In the genomic region with DNA sequence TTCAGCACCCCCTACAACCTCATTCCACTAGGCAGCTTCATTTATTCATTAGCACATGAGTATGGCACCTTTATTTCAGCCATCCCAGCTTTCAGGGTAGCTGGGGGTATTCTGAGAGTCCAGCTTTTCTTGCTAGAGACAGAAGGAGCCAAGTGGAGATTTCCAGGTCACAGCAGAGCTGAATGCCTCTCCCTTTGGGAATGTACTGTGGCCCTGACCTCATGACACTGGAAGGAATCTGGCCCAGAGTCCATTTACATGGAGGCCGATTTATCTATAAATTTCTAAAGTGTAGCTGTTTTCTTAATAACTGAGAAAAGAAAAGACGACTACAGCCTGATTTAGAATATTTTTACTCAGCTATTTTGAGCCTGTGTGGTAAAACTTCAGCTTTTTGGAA, we compare ENCODE assay signal across 17 cellular contexts. TPM values are rescaled to one million over a fixed set of nuclear protein-coding genes. Genes with fewer than 3 reads are reported as not detected.
A peak's percentile ranks its signal among the peaks of the same experiment; 100 is the strongest.
DNase-seq lines count a peak whose midpoint lies in the region; FAIRE-seq and TF ChIP-seq lines count a peak whose summit lies in the region.
"Had no signal": no experiment of that assay in that cellular context is flagged by ENCODE, and none has a peak within 500 bp of the region (broad histone marks: within the 10 kb centered on the region; RNA-seq: fewer than 3 reads in every experiment).

No MANE protein-coding gene starts in this region.

- H3K4me3 ChIP-seq in Caco-2 (ENCODE audit: low read depth, low read length) (no peak overlapping the region), H1 (ENCODE audit: extremely low read depth in 1 of 4, insufficient read depth in 2 of 4, low read depth in 3 of 4, low read length in 4 of 4) (no peak overlapping the region), neuronal stem cell (ENCODE audit: low read length in 2 of 2) (no peak overlapping the region), testis (no peak overlapping the region)
- H3K4me3 ChIP-seq: PC-9, SJSA1 had no signal

- no peak overlapping the region for H3K27ac ChIP-seq in H1 (ENCODE audit: low read depth, low read length)
- no peak overlapping the region for H3K27ac ChIP-seq in neuronal stem cell (replicated peaks; ENCODE audit: low read length)
- peak overlapping the region; percentile 21 to 63 for H3K27ac ChIP-seq in testis
- H3K27ac ChIP-seq: C4-2B, PC-9, SJSA1 had no signal

- intact Hi-C loops in Caco-2 (cut with micrococcal nuclease; ENCODE audit: unreplicated experiment) (no loop called here), testis (cut with DNase I; ENCODE audit: low total_unique reads) (no loop called here)

- DNase-seq in Caco-2 (no peak), H1 (ENCODE audit: low read depth in 1 of 2, low spot score in 2 of 2) (no peak), neuronal stem cell (ENCODE audit: low spot score) (no peak), testis (peak; percentile 60), DMS53 treated with DMSO at 0.1 percent for 48 hours (lab: John Stamatoyannopoulos, UW; ENCODE audit: unreplicated experiment) (no peak), Ammon's horn (ENCODE audit: low spot score) (no peak), RCC 7860 (ENCODE audit: low spot score) (no peak)
- DNase-seq: DMS79 treated with DMSO at 0.1 percent for 48 hours, IMR-90, NCI-H1048, NCI-H1436, NCI-H2029, NCI-H2171, NCI-H526 had no signal

- no peak overlapping the region for H3K23ac ChIP-seq in H1 (ENCODE audit: insufficient read length)
- H3K23ac ChIP-seq in neuronal stem cell (ENCODE audit: low read depth, low read length, poor library complexity) = no peak overlapping the region

- H3K79me1 ChIP-seq in H1 (ENCODE audit: low read depth, low read length) = no peaks in the 10 kb centered on the region
- no peaks in the 10 kb centered on the region for H3K79me1 ChIP-seq in neuronal stem cell (ENCODE audit: low read depth, low read length)

- H2BK12ac ChIP-seq in H1 (ENCODE audit: low read depth, low read length) = no peak overlapping the region
- no peak overlapping the region for H2BK12ac ChIP-seq in neuronal stem cell (ENCODE audit: low read length)

- H3K18ac ChIP-seq in H1 (ENCODE audit: extremely low read depth, low read length) = no peak overlapping the region
- H3K18ac ChIP-seq in neuronal stem cell (ENCODE audit: low read length) = no peak overlapping the region

- POLR2A ChIA-PET in Caco-2 (lab: Charles Lee) = interaction anchor here (1.2 kb wide), 1 partner anchor 19 kb away, joined by 4 read pairs; no protein-coding TSS in a partner anchor
- POLR2A ChIA-PET in H1 (lab: Charles Lee; ENCODE audit: partially characterized antibody) = interaction anchor here (1.1 to 1.6 kb wide), 2 partner anchors 12 to 51 kb away, joined by 3 to 5 read pairs; no protein-coding TSS in a partner anchor

- FAIRE-seq in H1 (lab: Jason Lieb, UNC) (peak; percentile 55), RCC 7860 (lab: Jason Lieb, UNC) (no peak)

- H3K14ac ChIP-seq in H1 (ENCODE audit: insufficient read length) = no peak overlapping the region
- no peak overlapping the region for H3K14ac ChIP-seq in neuronal stem cell (ENCODE audit: low read length)

- H4K91ac ChIP-seq in H1 (replicated peaks; ENCODE audit: insufficient read length, low read length) (no peak overlapping the region), neuronal stem cell (ENCODE audit: low read depth, low read length, poor library complexity) (no peak overlapping the region)

- H3K4me1 Mint-ChIP-seq in Caco-2 (ENCODE audit: low read depth, unreplicated experiment) = peaks cover 40% of the 10 kb centered on the region

- no peak overlapping the region for H3K9ac ChIP-seq in H1 (replicated peaks in 1 of 4; ENCODE audit: extremely low read depth in 1 of 4, low read depth in 3 of 4, low read length in 3 of 4)
- H3K9ac ChIP-seq in neuronal stem cell (ENCODE audit: low read depth, low read length, poor library complexity) = no peak overlapping the region

- H3K4me1 ChIP-seq in Caco-2 (peaks cover 28% of the 10 kb centered on the region), H1 (replicated peaks in 1 of 4; ENCODE audit: control insufficient read depth in 3 of 4, insufficient read depth in 4 of 4, low read length in 3 of 4) (peaks cover 0 to 10% (median 3%) of the 10 kb centered on the region in 4 experiments; a peak in 4 of 7 replicates), neuronal stem cell (ENCODE audit: control insufficient read depth in 2 of 2, insufficient read depth in 1 of 2, low read depth in 1 of 2, low read length in 2 of 2) (peaks cover 4 to 20% of the 10 kb centered on the region in 2 donors), testis (peaks cover 22% of the 10 kb centered on the region)
- H3K4me1 ChIP-seq: SJSA1 had no signal

- peak overlapping the region; percentile 81 for H3K27ac Mint-ChIP-seq in Caco-2 (ENCODE audit: unreplicated experiment)

- 91% methylated on average over 2 of the region's 2 CpGs; no CpG with 5 or more reads in 1 of the 2 experiments for WGBS in H1 (ENCODE audit: extremely low coverage in 1 of 2, insufficient coverage in 1 of 2, insufficient read length in 1 of 2, insufficient replicate concordance in 2 of 2, low coverage in 1 of 2, low lambda C conversion rate in 2 of 2, missing lambda C conversion rate in 1 of 2), 2 experiments
- WGBS in neuronal stem cell (ENCODE audit: extremely low coverage in 2 of 2, insufficient read length in 2 of 2, insufficient replicate concordance in 1 of 2), 2 donors = no CpG with 5 or more reads among the region's 2 CpGs
- 21 to 45% methylated on average over 2 of the region's 2 CpGs for WGBS in testis, 2 donors

- H2AK5ac ChIP-seq in H1 (ENCODE audit: low read depth, low read length) (no peak overlapping the region), neuronal stem cell (ENCODE audit: low read depth, low read length) (no peak overlapping the region)

- H2AFZ ChIP-seq in H1 (ENCODE audit: low read length) = no peak overlapping the region
- H2AFZ ChIP-seq in neuronal stem cell (ENCODE audit: low read length) = no peak overlapping the region
- H2AFZ ChIP-seq: PC-9 had no signal

- H3K36me3 ChIP-seq in Caco-2 (ENCODE audit: control insufficient read depth, insufficient read depth, low read length) (no peaks in the 10 kb centered on the region), H1 (ENCODE audit: control insufficient read depth in 2 of 4, insufficient read depth in 4 of 4, low read length in 3 of 4) (no peaks in the 10 kb centered on the region), neuronal stem cell (replicated peaks in 1 of 2; ENCODE audit: control insufficient read depth in 2 of 2, insufficient read depth in 2 of 2, low read length in 2 of 2) (no peaks in the 10 kb centered on the region), testis (ENCODE audit: low read depth, missing control alignments) (no peaks in the 10 kb centered on the region)
- H3K36me3 ChIP-seq: SJSA1 had no signal

- TF ChIP-seq POLR2A in H1 (IDR thresholded peaks at IDR 0.05; ENCODE audit: control extremely low read depth in 1 of 2, low read depth in 2 of 2, low read length in 2 of 2) (no peak), testis (IDR thresholded peaks at IDR 0.05) (no peak)

- H3K23me2 ChIP-seq in H1 (ENCODE audit: low read depth, low read length) = no peaks in the 10 kb centered on the region

- H2BK120ac ChIP-seq in H1 (replicated peaks; ENCODE audit: low read depth, low read length) = no peak overlapping the region
- H2BK120ac ChIP-seq in neuronal stem cell (ENCODE audit: low read depth, low read length) = no peak overlapping the region

- H4K8ac ChIP-seq in H1 (ENCODE audit: extremely low read depth, insufficient read depth, low read length) = no peak overlapping the region
- H4K8ac ChIP-seq in neuronal stem cell (ENCODE audit: low read depth, low read length) = no peak overlapping the region

- no peak overlapping the region for H3K4ac ChIP-seq in H1 (replicated peaks; ENCODE audit: insufficient read length, low read depth, low read length)
- no peak overlapping the region for H3K4ac ChIP-seq in neuronal stem cell (ENCODE audit: low read length)

- no peak overlapping the region for H4K5ac ChIP-seq in H1 (ENCODE audit: insufficient read length, low read depth, low read length)

- H3K79me2 ChIP-seq in H1 (ENCODE audit: control insufficient read depth in 1 of 2, insufficient read depth in 2 of 2, low read length in 2 of 2) = no peaks in the 10 kb centered on the region

- H4K20me1 ChIP-seq in H1 (replicated peaks in 1 of 2; ENCODE audit: control insufficient read depth in 1 of 2, insufficient read depth in 2 of 2, low read length in 2 of 2) = no peaks in the 10 kb centered on the region

- H3K27me3 ChIP-seq in Caco-2 (replicated peaks; ENCODE audit: control insufficient read depth, insufficient read depth, low read length) (no peaks in the 10 kb centered on the region), H1 (replicated peaks in 1 of 4; ENCODE audit: control insufficient read depth in 3 of 4, extremely low read depth in 1 of 4, insufficient read depth in 3 of 4, low read length in 3 of 4) (no peaks in the 10 kb centered on the region), neuronal stem cell (ENCODE audit: control insufficient read depth in 3 of 3, insufficient read depth in 3 of 3, low read depth in 1 of 3, low read length in 3 of 3) (no peaks in the 10 kb centered on the region), testis (no peaks in the 10 kb centered on the region)

- H2BK5ac ChIP-seq in H1 (ENCODE audit: low read depth, low read length) (no peak overlapping the region), neuronal stem cell (ENCODE audit: low read length) (no peak overlapping the region)

- BruUV-seq in Caco-2 (replicated peaks; lab: Mats Ljungman, UMichigan) = no TSS peak

- no peak overlapping the region for H2BK15ac ChIP-seq in H1 (ENCODE audit: low read length)
- H2BK15ac ChIP-seq in neuronal stem cell (ENCODE audit: low read length) = no peak overlapping the region

- H3K9me3 Mint-ChIP-seq in Caco-2 (ENCODE audit: unreplicated experiment) = peaks cover 9% of the 10 kb centered on the region

- no peak overlapping the region for H3K56ac ChIP-seq in H1 (replicated peaks; ENCODE audit: insufficient read length, low read depth, low read length)

- no peak overlapping the region for H2BK20ac ChIP-seq in H1 (ENCODE audit: low read length)

- TF ChIP-seq EP300 in H1 (IDR thresholded peaks at IDR 0.05; ENCODE audit: borderline replicate concordance in 1 of 2, low read depth in 2 of 2, low read length in 2 of 2) = no peak

- no peak overlapping the region for H3K4me3 Mint-ChIP-seq in Caco-2 (ENCODE audit: unreplicated experiment)

- H3K27me3 Mint-ChIP-seq in Caco-2 (ENCODE audit: insufficient read depth, unreplicated experiment) = no peaks in the 10 kb centered on the region

- H3K9me3 ChIP-seq in Caco-2 = no peaks in the 10 kb centered on the region
- H3K9me3 ChIP-seq in H1 (ENCODE audit: insufficient read depth in 2 of 2, low read depth in 1 of 2, low read length in 1 of 2) = no peaks in the 10 kb centered on the region
- H3K9me3 ChIP-seq in neuronal stem cell (replicated peaks in 1 of 2; ENCODE audit: control insufficient read depth in 2 of 2, insufficient read depth in 1 of 2, low read depth in 1 of 2, low read length in 2 of 2) = peaks cover 0 to 2% of the 10 kb centered on the region in 2 donors
- no peaks in the 10 kb centered on the region for H3K9me3 ChIP-seq in testis
- H3K9me3 ChIP-seq: SJSA1 had no signal

- TF ChIP-seq RAD21 in H1 (IDR thresholded peaks at IDR 0.05 in 1 of 2, conservative IDR thresholded peaks at IDR 0.05 in 1 of 2; ENCODE audit: low read depth in 2 of 2, low read length in 2 of 2) = no peak

- H3K4me2 ChIP-seq in H1 (ENCODE audit: insufficient read depth in 1 of 2, low read depth in 2 of 2, low read length in 2 of 2) = no peak overlapping the region
- H3K4me2 ChIP-seq in neuronal stem cell (ENCODE audit: insufficient read depth, low read length, poor library complexity, severe bottlenecking) = peak overlapping the region; percentile 15
- H3K4me2 ChIP-seq: PC-9 had no signal

- TF ChIP-seq CTCF in Caco-2 (IDR thresholded peaks at IDR 0.05; ENCODE audit: insufficient read depth in 1 of 2, low read depth in 1 of 2, low read length in 1 of 2, severe bottlenecking in 1 of 2, unreplicated experiment in 1 of 2) = no peak
- no peak for TF ChIP-seq CTCF in H1 (IDR thresholded peaks at IDR 0.05; ENCODE audit: control extremely low read depth in 1 of 3, insufficient read depth in 1 of 3, low read depth in 1 of 3, low read length in 3 of 3)
- no peak for TF ChIP-seq CTCF in testis (IDR thresholded peaks at IDR 0.05)

- CTCF ChIA-PET in Caco-2 (lab: Charles Lee) = interaction anchor here (2.1 kb wide), 1 partner anchor 180 kb away, joined by 6 read pairs; no protein-coding TSS in a partner anchor
- CTCF ChIA-PET in H1 (lab: Charles Lee; ENCODE audit: partially characterized antibody) = interaction anchor here (1.2 to 1.9 kb wide), 4 partner anchors 8 to 108 kb away, joined by 3 to 5 read pairs (median 4); no protein-coding TSS in a partner anchor

- no peaks in the 10 kb centered on the region for H3K36me3 Mint-ChIP-seq in Caco-2 (ENCODE audit: insufficient read depth, unreplicated experiment)

RNA-seq across cellular contexts. Expression of gene JDP2, which starts 47.2 kb away (rescaled TPM):
- total RNA-seq in Caco-2 (2022) (95.7 TPM in 2 replicates), testis (10 to 100 TPM; 10.7 to 19.0 TPM)
- 23.6 and 27.2 TPM in 2 replicates for total RNA-seq in H1 (2021; fragmentation: NEBNext Ultra II Directional; extraction: Animal tissue kit (Norgen Biotek cat#: 25700))
- polyA plus RNA-seq in H1 (2011; rRNA removed) (8.9 and 18.8 TPM in 2 replicates), testis (ENCODE audit: insufficient read depth, low read depth, low replicate concordance) (14.0 TPM)
- 23.2 TPM for polyA plus RNA-seq in H1 (2011; cell fraction: cytosol; rRNA removed)
- polyA plus RNA-seq in H1 (2011; cell fraction: nucleus; rRNA removed) = 20.9 TPM
- polyA plus RNA-seq in H1 (2012, experiment 1 of 2) = 13.7 to 19.6 TPM (median 17.7 TPM) in 4 replicates
- polyA plus RNA-seq in H1 (2012, experiment 2 of 2) = 14.8 TPM
- polyA plus RNA-seq in H1 (2013, experiment 1 of 2) = 14.4 TPM
- polyA plus RNA-seq in H1 (2013, experiment 2 of 2) = 14.1 TPM
- 3.8 and 4.9 TPM in 2 replicates for polyA minus RNA-seq in H1 (2011; rRNA and poly(A)+ RNA removed)
- polyA minus RNA-seq in H1 (2011; cell fraction: cytosol; rRNA and poly(A)+ RNA removed) = 19.7 TPM
- polyA minus RNA-seq in H1 (2011; cell fraction: nucleus; rRNA and poly(A)+ RNA removed) = 10.3 TPM
- polyA plus RNA-seq in neuronal stem cell (2013, experiment 1 of 2) = 12.3 TPM
- 12.4 TPM for polyA plus RNA-seq in neuronal stem cell (2013, experiment 2 of 2)

Comparison
In these comparisons a context has a peak if more than half of its experiments do, and no peak if none do; other contexts are left out.
1. H3K27ac ChIP-seq: peak in testis (2 of 2); none in H1 (single experiment) and neuronal stem cell (single experiment).